Comparison of ENCODE assay signal across 9 cellular contexts in the genomic region with DNA sequence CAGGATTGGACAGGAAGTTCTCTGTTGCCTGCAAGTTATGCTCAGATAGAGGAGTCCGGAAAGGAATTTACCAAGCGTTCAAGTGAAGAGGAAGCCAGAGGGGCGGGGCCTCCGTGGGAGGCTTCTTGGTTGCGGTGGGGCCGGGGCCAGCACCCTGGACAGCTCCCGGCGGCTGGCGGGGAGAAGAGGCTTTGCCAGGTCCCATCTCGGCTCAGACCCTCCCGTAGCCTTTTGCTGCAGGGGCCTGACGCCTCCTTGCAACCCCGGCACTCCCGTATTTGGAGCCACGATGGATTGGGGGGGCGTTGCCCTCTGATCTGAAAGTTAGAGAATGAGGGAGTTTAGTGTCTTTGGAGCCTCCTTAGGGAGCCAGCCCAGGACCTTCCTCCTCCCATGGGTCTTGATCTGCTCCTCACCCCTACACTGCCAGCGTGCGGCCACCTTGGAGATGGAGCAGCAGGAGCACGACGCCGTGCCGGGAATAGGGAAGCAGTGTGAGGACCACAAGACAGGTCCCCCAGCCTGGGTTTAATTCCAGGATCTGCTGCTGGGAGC. TPM values are rescaled to one million over a fixed set of nuclear protein-coding genes. Genes with fewer than 3 reads are reported as not detected.
DNase-seq lines count a peak whose midpoint lies in the region; ATAC-seq and TF ChIP-seq lines count a peak whose summit lies in the region.
"Had no signal": no experiment of that assay in that cellular context is flagged by ENCODE, and none has a peak within 500 bp of the region (broad histone marks: within the 10 kb centered on the region; RNA-seq: fewer than 3 reads in every experiment).

No MANE protein-coding gene starts in this region.

- H3K4me3 ChIP-seq in CD8-positive, alpha-beta T cell (ENCODE audit: low read depth, low read length): no peak overlapping the region
- H3K4me3 ChIP-seq in fibroblast of the aortic adventitia (ENCODE audit: low read depth, low read length) (no peak overlapping the region), parathyroid adenoma (ENCODE audit: low read depth, low read length) (no peak overlapping the region), upper lobe of right lung (no peak overlapping the region)

- ATAC-seq in CD8-positive, alpha-beta T cell: peak; percentile 72
- ATAC-seq in GM21825 (IDR thresholded peaks at IDR 0.05; ENCODE audit: unreplicated experiment) (peak; percentile 75), upper lobe of right lung (peak; percentile 81)

- H3K79me2 ChIP-seq in parathyroid adenoma: no peaks in the 10 kb centered on the region

- POLR2A ChIA-PET in CD8-positive, alpha-beta T cell (lab: Charles Lee): interaction anchor here (0.9 kb wide), 1 partner anchor 12 kb away, joined by 3 read pairs; no protein-coding TSS in a partner anchor

- H3K27me3 ChIP-seq in CD8-positive, alpha-beta T cell (ENCODE audit: insufficient read depth, low read length): no peaks in the 10 kb centered on the region
- peaks cover 10% of the 10 kb centered on the region for H3K27me3 ChIP-seq in parathyroid adenoma (ENCODE audit: control insufficient read depth, insufficient read depth, low read length)
- H3K27me3 ChIP-seq in upper lobe of right lung: peaks cover 69% of the 10 kb centered on the region

- no peaks in the 10 kb centered on the region for H3K4me1 ChIP-seq in CD8-positive, alpha-beta T cell (ENCODE audit: insufficient read depth, low read length)
- H3K4me1 ChIP-seq in parathyroid adenoma: peaks cover 8% of the 10 kb centered on the region
- H3K4me1 ChIP-seq in upper lobe of right lung: no peaks in the 10 kb centered on the region

- H3K4me1 Mint-ChIP-seq in CD8-positive, alpha-beta T cell (ENCODE audit: low read depth): no peaks in the 10 kb centered on the region

- intact Hi-C loops in CD8-positive, alpha-beta T cell (cut with DNase I, micrococcal nuclease): loop anchor here in 1 of 2 experiments (5.0 kb wide), 1 partner anchor 210 kb away; the partner anchor contains the start of gene DRGX
- intact Hi-C loops in upper lobe of right lung (cut with DNase I): no loop called here

- CTCF ChIA-PET in CD8-positive, alpha-beta T cell (lab: Charles Lee): interaction anchor here (1.0 to 1.1 kb wide), 2 partner anchors 12 to 14 kb away, joined by 3 to 4 read pairs; no protein-coding TSS in a partner anchor

- no peak overlapping the region for H3K4me3 Mint-ChIP-seq in CD8-positive, alpha-beta T cell

- peak overlapping the region; percentile 77 for H2AFZ ChIP-seq in parathyroid adenoma

- H3K4me2 ChIP-seq in parathyroid adenoma (ENCODE audit: low read length): no peak overlapping the region

- H3K9ac ChIP-seq in parathyroid adenoma: no peak overlapping the region

- no peak overlapping the region for H3K27ac Mint-ChIP-seq in CD8-positive, alpha-beta T cell

- H3K36me3 ChIP-seq in CD8-positive, alpha-beta T cell (ENCODE audit: insufficient read depth, low read length): no peaks in the 10 kb centered on the region
- H3K36me3 ChIP-seq in parathyroid adenoma (ENCODE audit: control insufficient read depth, insufficient read depth, low read length): no peaks in the 10 kb centered on the region
- no peaks in the 10 kb centered on the region for H3K36me3 ChIP-seq in upper lobe of right lung

- H3K27ac ChIP-seq in CD8-positive, alpha-beta T cell (ENCODE audit: low read depth, low read length): no peak overlapping the region
- H3K27ac ChIP-seq in parathyroid adenoma (no peak overlapping the region), upper lobe of right lung (no peak overlapping the region)

- no peaks in the 10 kb centered on the region for H3K9me3 ChIP-seq in CD8-positive, alpha-beta T cell (ENCODE audit: low read length)
- no peaks in the 10 kb centered on the region for H3K9me3 ChIP-seq in parathyroid adenoma (ENCODE audit: control insufficient read depth, low read length)
- no peaks in the 10 kb centered on the region for H3K9me3 ChIP-seq in upper lobe of right lung

- peak; percentile 30 to 76 (median 59) for DNase-seq in CD8-positive, alpha-beta T cell
- DNase-seq in NCI-H460 (ENCODE audit: extremely low read depth, low read depth) (peak; percentile 41), fibroblast of the aortic adventitia (ENCODE audit: low read depth) (peak; percentile 70), upper lobe of right lung (peak; percentile 89), NCI-H345 (lab: John Stamatoyannopoulos, UW) (no peak)
- DNase-seq in activated T-cell treated with anti-CD3 and anti-CD28 coated beads, Interleukin-2, amount 50 U/mL, for 1 hour: peak; percentile 60

- H3K36me3 Mint-ChIP-seq in CD8-positive, alpha-beta T cell: no peaks in the 10 kb centered on the region

- TF ChIP-seq CTCF in CD8-positive, alpha-beta T cell (IDR thresholded peaks at IDR 0.05): no peak
- no peak for TF ChIP-seq CTCF in fibroblast of the aortic adventitia (IDR thresholded peaks at IDR 0.05; ENCODE audit: insufficient read depth, low read length)
- no peak for TF ChIP-seq CTCF in parathyroid adenoma (IDR thresholded peaks at IDR 0.05)
- no peak for TF ChIP-seq CTCF in upper lobe of right lung (IDR thresholded peaks at IDR 0.05)

- peaks cover 54% of the 10 kb centered on the region for H3K27me3 Mint-ChIP-seq in CD8-positive, alpha-beta T cell (ENCODE audit: low read depth)

- no peaks in the 10 kb centered on the region for H3K9me3 Mint-ChIP-seq in CD8-positive, alpha-beta T cell

RNA-seq across cellular contexts. Expression of gene SLC18A3, which starts 3.1 kb away (rescaled TPM):
- not detected for total RNA-seq in CD8-positive, alpha-beta T cell
- not detected in 2 replicates for total RNA-seq in NCI-H460 (2014; rRNA removed; shearing (Covaris generic))
- polyA plus RNA-seq in NCI-H460 (2014; cell fraction: nucleus; rRNA removed): not detected in 2 replicates
- total RNA-seq in fibroblast of the aortic adventitia (ENCODE audit: low replicate concordance) (not detected in 2 replicates), upper lobe of right lung (not detected)

RNA-seq across cellular contexts. Expression of gene CHAT, which starts 6.8 kb away (rescaled TPM):
- not detected for total RNA-seq in CD8-positive, alpha-beta T cell
- total RNA-seq in NCI-H460 (2014; rRNA removed; shearing (Covaris generic)): not detected in 2 replicates
- polyA plus RNA-seq in NCI-H460 (2014; cell fraction: nucleus; rRNA removed): not detected in 2 replicates
- total RNA-seq in fibroblast of the aortic adventitia (ENCODE audit: low replicate concordance): not detected in 2 replicates
- not detected for total RNA-seq in upper lobe of right lung
- total RNA-seq: mononuclear cell had no signal
